Comparison of ENCODE assay signal across 1 cellular context in genomic region chr2:36294290-36294689, GRCh38.
TF ChIP-seq lines count a peak whose summit lies in the region.

No MANE protein-coding gene starts in this region.

TF ChIP-seq in WTC11, 78 proteins besides CTCF, POLR2A, EP300 and RAD21 (continued from another document):
- no peak for TF ChIP-seq E2F4 (CRISPR knock-in tag; IDR thresholded peaks at IDR 0.05; ENCODE audit: borderline replicate concordance, low read depth)
- TF ChIP-seq IRF1 (CRISPR knock-in tag; IDR thresholded peaks at IDR 0.05): no peak
TF ChIP-seq in WTC11: peak in this region for 0.
